Comparison of ENCODE assay signal across 13 cellular contexts in the genomic region with DNA sequence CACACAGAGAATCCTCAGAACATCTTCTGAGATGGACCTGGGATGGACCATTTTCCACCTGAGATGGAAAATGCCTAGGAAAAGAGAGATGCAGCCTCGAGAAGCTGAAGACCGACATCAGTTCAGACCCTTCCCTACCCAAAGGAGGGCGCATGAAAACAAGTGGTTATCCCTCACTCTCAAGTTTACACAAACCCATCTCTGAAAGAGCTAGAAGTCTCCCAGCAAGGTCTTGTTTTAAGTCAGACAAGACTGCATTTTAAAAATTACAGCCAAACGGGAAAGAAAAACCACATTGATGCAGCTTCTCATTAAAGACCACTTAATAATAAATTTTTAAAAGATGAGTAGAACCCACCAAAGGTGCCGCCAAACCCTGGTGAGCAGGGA. TPM values are rescaled to one million over a fixed set of nuclear protein-coding genes. Genes with fewer than 3 reads are reported as not detected.
A peak's percentile ranks its signal among the peaks of the same experiment; 100 is the strongest.
DNase-seq lines count a peak whose midpoint lies in the region; ATAC-seq and TF ChIP-seq lines count a peak whose summit lies in the region.
"Had no signal": no experiment of that assay in that cellular context is flagged by ENCODE, and none has a peak within 500 bp of the region (broad histone marks: within the 10 kb centered on the region; RNA-seq: fewer than 3 reads in every experiment).

No MANE protein-coding gene starts in this region.

- H3K9me3 ChIP-seq in iPS-18c (ENCODE audit: control insufficient read depth, insufficient read depth, low read length) (peaks cover 2% of the 10 kb centered on the region), stomach (peaks cover 0 to 11% (median 4%) of the 10 kb centered on the region in 4 donors), uterus (no peaks in the 10 kb centered on the region)
- H3K9me3 ChIP-seq: testis had no signal

- TF ChIP-seq CTCF in activated B cell treated with CpG ODN at 0.5 μM for 24 hours (IDR thresholded peaks at IDR 0.05) (no peak), stomach (IDR thresholded peaks at IDR 0.05) (no peak), uterus (IDR thresholded peaks at IDR 0.05) (no peak)

- peaks cover 22 to 32% (median 28%) of the 10 kb centered on the region in 4 donors for H3K4me1 ChIP-seq in stomach
- no peaks in the 10 kb centered on the region for H3K4me1 ChIP-seq in uterus

- no peaks in the 10 kb centered on the region for H3K36me3 ChIP-seq in stomach
- H3K36me3 ChIP-seq in uterus = no peaks in the 10 kb centered on the region

- no peaks in the 10 kb centered on the region for H3K36me3 Mint-ChIP-seq in T-helper 2 cell treated with Interferon-gamma antibody and Interleukin-4, amounts not matched to agents 5 μg/mL and 100 μg/mL, for 36 hours (ENCODE audit: low read depth)
- peaks cover 5% of the 10 kb centered on the region for H3K36me3 Mint-ChIP-seq in activated B cell treated with CpG ODN at 0.5 μM for 24 hours (ENCODE audit: low read depth)

- H3K27ac ChIP-seq in stomach (no peak overlapping the region), uterus (no peak overlapping the region)
- H3K27ac ChIP-seq: SK-N-MC, testis had no signal

- POLR2A ChIA-PET in activated B cell treated with CpG ODN at 0.5 μM for 24 hours (lab: Charles Lee) = interaction anchor here (1.4 kb wide), 1 partner anchor 90 kb away, joined by 5 read pairs; no protein-coding TSS in a partner anchor

- no peak for ATAC-seq in activated B cell treated with CpG ODN at 0.5 μM for 24 hours (ENCODE audit: low read depth)
- ATAC-seq: left ventricle myocardium superior had no signal

- TF ChIP-seq POLR2A in stomach (IDR thresholded peaks at IDR 0.05) (no peak), uterus (IDR thresholded peaks at IDR 0.05) (no peak)

- TF ChIP-seq EP300 in stomach (IDR thresholded peaks at IDR 0.05) = no peak

- WGBS in stomach, 5 donors = 67 to 88% (median 82%) methylated on average over 5 of the region's 5 CpGs

- H3K27ac Mint-ChIP-seq in T-helper 2 cell treated with Interferon-gamma antibody and Interleukin-4, amounts not matched to agents 5 μg/mL and 100 μg/mL, for 36 hours = no peak overlapping the region
- no peak overlapping the region for H3K27ac Mint-ChIP-seq in activated B cell treated with CpG ODN at 0.5 μM for 24 hours

- H3K27me3 Mint-ChIP-seq in T-helper 2 cell treated with Interferon-gamma antibody and Interleukin-4, amounts not matched to agents 5 μg/mL and 100 μg/mL, for 36 hours (ENCODE audit: low read depth) = peaks cover 63% of the 10 kb centered on the region
- peaks cover 23% of the 10 kb centered on the region for H3K27me3 Mint-ChIP-seq in activated B cell treated with CpG ODN at 0.5 μM for 24 hours

- peak overlapping the region; percentile 39 for H3K4me3 Mint-ChIP-seq in T-helper 2 cell treated with Interferon-gamma antibody and Interleukin-4, amounts not matched to agents 5 μg/mL and 100 μg/mL, for 36 hours
- peak overlapping the region; percentile 78 for H3K4me3 Mint-ChIP-seq in activated B cell treated with CpG ODN at 0.5 μM for 24 hours

- peaks cover 4% of the 10 kb centered on the region for H3K9me3 Mint-ChIP-seq in T-helper 2 cell treated with Interferon-gamma antibody and Interleukin-4, amounts not matched to agents 5 μg/mL and 100 μg/mL, for 36 hours
- H3K9me3 Mint-ChIP-seq in activated B cell treated with CpG ODN at 0.5 μM for 24 hours = peaks cover 16% of the 10 kb centered on the region

- peak overlapping the region; percentile 49; the same call in 1 of the 2 replicates for H3K4me3 ChIP-seq in iPS-18c (ENCODE audit: insufficient read depth, low read depth, low read length)
- H3K4me3 ChIP-seq in stomach = peak overlapping the region; percentile 51 to 66 (median 62)
- H3K4me3 ChIP-seq in uterus = no peak overlapping the region
- H3K4me3 ChIP-seq: SK-N-MC had no signal

- CTCF ChIA-PET in activated B cell treated with CpG ODN at 0.5 μM for 24 hours (lab: Charles Lee) = no interaction called here

- H3K27me3 ChIP-seq in stomach (peaks cover 0 to 28% (median 0%) of the 10 kb centered on the region in 3 donors), uterus (no peaks in the 10 kb centered on the region)
- H3K27me3 ChIP-seq: testis had no signal

- intact Hi-C loops in activated B cell treated with CpG ODN at 0.5 μM for 24 hours (cut with micrococcal nuclease) (loop anchor here (5.0 kb wide), 1 partner anchor 92 kb away; no protein-coding TSS in a partner anchor), stomach (cut with DNase I; ENCODE audit: low total_unique reads) (no loop called here), uterus (cut with DNase I; ENCODE audit: low total_unique reads) (no loop called here)

- no peak for DNase-seq in T-helper 2 cell treated with Interferon-gamma antibody and Interleukin-4, amounts not matched to agents 5 μg/mL and 100 μg/mL, for 36 hours (ENCODE audit: low spot score)
- DNase-seq in T-helper 2 cell = no peak
- DNase-seq in activated B cell treated with CpG ODN at 0.5 μM for 24 hours = no peak
- DNase-seq in stomach = no peak
- no peak for DNase-seq in AG08395 (ENCODE audit: low spot score)
- no peak for DNase-seq in GOT3 (lab: John Stamatoyannopoulos, UW)
- no peak for DNase-seq in uterus
- DNase-seq: left ventricle myocardium superior; NCI-H1930; stimulated activated CD4-positive, alpha-beta T cell treated with anti-CD3 and anti-CD28 coated beads, Interleukin-12 subunit alpha, Interleukin-12 subunit beta, amount 100 ng/mL, for 4 hours had no signal

- H3K4me1 Mint-ChIP-seq in T-helper 2 cell treated with Interferon-gamma antibody and Interleukin-4, amounts not matched to agents 5 μg/mL and 100 μg/mL, for 36 hours (ENCODE audit: low read depth) = peaks cover 3% of the 10 kb centered on the region
- H3K4me1 Mint-ChIP-seq in activated B cell treated with CpG ODN at 0.5 μM for 24 hours = peaks cover 27% of the 10 kb centered on the region

RNA-seq across cellular contexts. Expression of gene RAPGEF5, which starts 1.3 kb away (rescaled TPM):
- total RNA-seq in activated B cell treated with CpG ODN at 0.5 μM for 24 hours (10.1 and 12.4 TPM in 2 replicates), stomach (100 to 1,000 TPM in 1 of 5 donors, 10 to 100 TPM in 3, 1 to 10 TPM in 1; 3.6 to 190 (median 29.8) TPM), uterus (100 to 1,000 TPM in 1 of 4 donors, 10 to 100 TPM in 3; 44.7 to 124 (median 55.1) TPM)
- 1 to 10 TPM; 1.5 to 8.6 (median 3.6) TPM for polyA plus RNA-seq in stomach

Comparison
In these comparisons a context has a peak if more than half of its experiments do, and no peak if none do; other contexts are left out.
1. H3K4me3 ChIP-seq: peak in iPS-18c (single experiment) and stomach (4 of 4); none in uterus (0 of 2).